In the genomic region with DNA sequence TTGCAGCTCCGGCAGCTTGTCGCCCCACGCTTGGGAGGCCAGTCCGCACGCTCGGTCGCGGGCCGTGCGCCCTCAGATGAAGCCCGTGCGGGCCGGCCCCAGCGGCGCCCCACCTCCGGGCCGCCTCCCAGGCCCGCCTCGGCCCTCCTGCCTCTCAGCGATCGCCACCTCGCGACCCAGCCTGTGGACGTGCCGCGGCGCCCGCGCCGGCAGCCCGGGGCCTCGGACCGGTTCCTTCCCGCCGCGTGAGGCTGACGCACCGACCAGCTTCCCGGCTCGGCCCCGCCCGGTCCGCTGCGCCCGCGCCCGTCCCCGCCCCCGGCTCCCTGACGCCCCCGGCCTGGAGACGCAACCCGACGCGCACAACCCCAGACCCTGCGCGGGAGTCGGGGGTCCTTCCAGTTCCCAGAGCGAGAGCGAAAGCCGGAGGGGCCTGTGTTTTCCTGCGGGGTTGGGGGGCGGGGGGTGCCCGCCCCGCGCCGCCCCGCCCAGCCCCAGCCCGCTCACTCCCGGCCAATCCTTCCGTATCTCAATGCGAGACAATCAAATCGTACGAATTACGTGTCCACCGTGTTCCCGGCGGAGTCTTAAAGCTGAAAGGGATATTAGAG, we compare ENCODE assay signal across 8 cellular contexts. TPM values are rescaled to one million over a fixed set of nuclear protein-coding genes. Genes with fewer than 3 reads are reported as not detected.
A peak's percentile ranks its signal among the peaks of the same experiment; 100 is the strongest.
DNase-seq lines count a peak whose midpoint lies in the region; ATAC-seq and TF ChIP-seq lines count a peak whose summit lies in the region.

A gene with protein sequence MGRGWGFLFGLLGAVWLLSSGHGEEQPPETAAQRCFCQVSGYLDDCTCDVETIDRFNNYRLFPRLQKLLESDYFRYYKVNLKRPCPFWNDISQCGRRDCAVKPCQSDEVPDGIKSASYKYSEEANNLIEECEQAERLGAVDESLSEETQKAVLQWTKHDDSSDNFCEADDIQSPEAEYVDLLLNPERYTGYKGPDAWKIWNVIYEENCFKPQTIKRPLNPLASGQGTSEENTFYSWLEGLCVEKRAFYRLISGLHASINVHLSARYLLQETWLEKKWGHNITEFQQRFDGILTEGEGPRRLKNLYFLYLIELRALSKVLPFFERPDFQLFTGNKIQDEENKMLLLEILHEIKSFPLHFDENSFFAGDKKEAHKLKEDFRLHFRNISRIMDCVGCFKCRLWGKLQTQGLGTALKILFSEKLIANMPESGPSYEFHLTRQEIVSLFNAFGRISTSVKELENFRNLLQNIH (minus strand): TSS at position 78 of the 611 bp plus-strand sequence. CDS start 77 bp downstream, at position 1.

- peak within 1 kb of the TSS; percentile 39 to 95 (median 72) for H3K27ac Mint-ChIP-seq in IgD-negative memory B cell
- peak within 1 kb of the TSS; percentile 93 for H3K27ac Mint-ChIP-seq in activated T-helper 17 cell treated with anti-CD3 and anti-CD28 coated beads, Interleukin-2, amount 50 U/mL, for 72 hours
- peak within 1 kb of the TSS; percentile 90 to 93 for H3K27ac Mint-ChIP-seq in natural killer cell
- H3K27ac Mint-ChIP-seq in stimulated activated naive CD8-positive, alpha-beta T cell treated with anti-CD3 and anti-CD28 coated beads, Interleukin-15, Interleukin-2, amounts not matched to agents 100 ng/mL and 50 ng/mL, for 24 hours: peak within 1 kb of the TSS; percentile 99

- peak within 1 kb of the TSS; percentile 92 for H3K27ac ChIP-seq in PC-9

- H3K27me3 Mint-ChIP-seq in IgD-negative memory B cell (no peaks in the 10 kb centered on the region), natural killer cell (ENCODE audit: low read depth in 2 of 2) (no peaks in the 10 kb centered on the region)
- H3K27me3 Mint-ChIP-seq in activated T-helper 17 cell treated with anti-CD3 and anti-CD28 coated beads, Interleukin-2, amount 50 U/mL, for 72 hours: no peaks in the 10 kb centered on the region
- no peaks in the 10 kb centered on the region for H3K27me3 Mint-ChIP-seq in stimulated activated naive CD8-positive, alpha-beta T cell treated with anti-CD3 and anti-CD28 coated beads, Interleukin-15, Interleukin-2, amounts not matched to agents 100 ng/mL and 50 ng/mL, for 24 hours

- POLR2A ChIA-PET in PC-9 (lab: Charles Lee; ENCODE audit: unreplicated experiment): interaction anchor here (0.6 to 1.0 kb wide), 3 partner anchors 34 to 1814 kb away, joined by 5 to 11 read pairs (median 5); a partner anchor contains a TSS

- H3K36me3 ChIP-seq in PC-9 (ENCODE audit: low read depth): 0 out of 2 replicates have a peak, but pooled peaks cover 4% of the 10 kb centered on the region

- H3K9me3 Mint-ChIP-seq in IgD-negative memory B cell: no peaks in the 10 kb centered on the region
- no peaks in the 10 kb centered on the region for H3K9me3 Mint-ChIP-seq in activated T-helper 17 cell treated with anti-CD3 and anti-CD28 coated beads, Interleukin-2, amount 50 U/mL, for 72 hours
- no peaks in the 10 kb centered on the region for H3K9me3 Mint-ChIP-seq in natural killer cell
- no peaks in the 10 kb centered on the region for H3K9me3 Mint-ChIP-seq in stimulated activated naive CD8-positive, alpha-beta T cell treated with anti-CD3 and anti-CD28 coated beads, Interleukin-15, Interleukin-2, amounts not matched to agents 100 ng/mL and 50 ng/mL, for 24 hours

- DNase-seq in DMS53 treated with DMSO at 0.1 percent for 48 hours (lab: John Stamatoyannopoulos, UW; ENCODE audit: unreplicated experiment) (peak; percentile 40), PC-9 (peak; percentile 69 to 85), fibroblast of mammary gland (ENCODE audit: low read depth) (peak; percentile 84), natural killer cell (peak; percentile 68)

- H3K4me2 ChIP-seq in PC-9: peak within 1 kb of the TSS; percentile 93

- CTCF ChIA-PET in PC-9 (lab: Charles Lee): interaction anchor here (0.6 kb wide), 2 partner anchors 95 to 262 kb away, joined by 3 to 6 read pairs; no protein-coding TSS in a partner anchor

- no peaks in the 10 kb centered on the region for H3K9me3 ChIP-seq in PC-9 (ENCODE audit: insufficient read depth, low read depth)

- H3F3A ChIP-seq in PC-9 (ENCODE audit: insufficient read depth, low read depth): peaks cover 38% of the 10 kb centered on the region

- BruUV-seq in PC-9 (replicated peaks; lab: Mats Ljungman, UMichigan): no TSS peak

- no peaks in the 10 kb centered on the region for H3K9me2 ChIP-seq in PC-9 (ENCODE audit: insufficient read depth)

- H3K4me1 Mint-ChIP-seq in IgD-negative memory B cell (peaks cover 15 to 32% (median 22%) of the 10 kb centered on the region in 3 donors), natural killer cell (peaks cover 35 to 38% of the 10 kb centered on the region in 2 donors)
- peaks cover 17% of the 10 kb centered on the region for H3K4me1 Mint-ChIP-seq in activated T-helper 17 cell treated with anti-CD3 and anti-CD28 coated beads, Interleukin-2, amount 50 U/mL, for 72 hours
- peaks cover 42% of the 10 kb centered on the region for H3K4me1 Mint-ChIP-seq in stimulated activated naive CD8-positive, alpha-beta T cell treated with anti-CD3 and anti-CD28 coated beads, Interleukin-15, Interleukin-2, amounts not matched to agents 100 ng/mL and 50 ng/mL, for 24 hours (ENCODE audit: low read depth)

- H4K20me1 ChIP-seq in PC-9 (ENCODE audit: insufficient read depth): peaks cover 10% of the 10 kb centered on the region; the same call in 1 of the 2 replicates

- H3K36me3 Mint-ChIP-seq in IgD-negative memory B cell (no peaks in the 10 kb centered on the region), natural killer cell (no peaks in the 10 kb centered on the region)
- H3K36me3 Mint-ChIP-seq in activated T-helper 17 cell treated with anti-CD3 and anti-CD28 coated beads, Interleukin-2, amount 50 U/mL, for 72 hours (ENCODE audit: low read depth): peaks cover 45% of the 10 kb centered on the region
- H3K36me3 Mint-ChIP-seq in stimulated activated naive CD8-positive, alpha-beta T cell treated with anti-CD3 and anti-CD28 coated beads, Interleukin-15, Interleukin-2, amounts not matched to agents 100 ng/mL and 50 ng/mL, for 24 hours (ENCODE audit: low read depth): peaks cover 25% of the 10 kb centered on the region

- peaks cover 46% of the 10 kb centered on the region for H3K79me2 ChIP-seq in PC-9 (ENCODE audit: low read depth)

- no peaks in the 10 kb centered on the region for H3K27me3 ChIP-seq in PC-9 (ENCODE audit: insufficient read depth, low read depth)

- TF ChIP-seq CTCF in PC-9 (conservative IDR thresholded peaks at IDR 0.05): no peak
- no peak for TF ChIP-seq CTCF in fibroblast of mammary gland (conservative IDR thresholded peaks at IDR 0.05; ENCODE audit: control insufficient read depth, insufficient read depth, low read depth, low read length)
- no peak for TF ChIP-seq CTCF in natural killer cell (IDR thresholded peaks at IDR 0.05)

- intact Hi-C loops in PC-9 (cut with micrococcal nuclease; ENCODE audit: unreplicated experiment): no loop called here
- intact Hi-C loops in natural killer cell (cut with micrococcal nuclease): no loop called here

- H3K4me3 Mint-ChIP-seq in IgD-negative memory B cell: peak within 1 kb of the TSS; percentile 92 to 99 (median 98)
- peak within 1 kb of the TSS; percentile 88 for H3K4me3 Mint-ChIP-seq in activated T-helper 17 cell treated with anti-CD3 and anti-CD28 coated beads, Interleukin-2, amount 50 U/mL, for 72 hours
- H3K4me3 Mint-ChIP-seq in natural killer cell: peak within 1 kb of the TSS; percentile 99
- H3K4me3 Mint-ChIP-seq in stimulated activated naive CD8-positive, alpha-beta T cell treated with anti-CD3 and anti-CD28 coated beads, Interleukin-15, Interleukin-2, amounts not matched to agents 100 ng/mL and 50 ng/mL, for 24 hours: peak within 1 kb of the TSS; percentile 99

- H3K4me1 ChIP-seq in PC-9 (replicated peaks; ENCODE audit: insufficient read depth): peaks cover 55% of the 10 kb centered on the region

- H3K4me3 ChIP-seq in PC-9 (peak within 1 kb of the TSS; percentile 62), fibroblast of mammary gland (ENCODE audit: control insufficient read depth, low read depth, low read length) (peak within 1 kb of the TSS; percentile 75)

- ATAC-seq in GM21529 (IDR thresholded peaks at IDR 0.05; ENCODE audit: unreplicated experiment) (peak; percentile 70), natural killer cell (peak; percentile 81 to 83 (median 82))
- peak; percentile 89 for ATAC-seq in activated T-helper 17 cell treated with anti-CD3 and anti-CD28 coated beads, Interleukin-2, amount 50 U/mL, for 72 hours (replicated peaks)

- H2AFZ ChIP-seq in PC-9: peak within 1 kb of the TSS; percentile 93

RNA-seq across cellular contexts. Expression of the gene that starts here (rescaled TPM):
- polyA plus RNA-seq in IgD-negative memory B cell: 23.6 TPM
- total RNA-seq in PC-9 (2021) (83.6 and 83.9 TPM in 2 replicates), natural killer cell (10 to 100 TPM; 35.4 to 47.7 (median 42.5) TPM)
- total RNA-seq in activated T-helper 17 cell treated with anti-CD3 and anti-CD28 coated beads, Interleukin-2, amount 50 U/mL, for 72 hours: 100 to 1,000 TPM; 220 to 329 TPM

Comparison
In these comparisons a context has a peak if more than half of its experiments do, and no peak if none do; other contexts are left out.
1. Peak in every context shown above with its lines: DNase-seq, ATAC-seq, H3K4me3 ChIP-seq and H3K27ac ChIP-seq.